Comparison of ENCODE assay signal across 1 cellular context in the genomic region with DNA sequence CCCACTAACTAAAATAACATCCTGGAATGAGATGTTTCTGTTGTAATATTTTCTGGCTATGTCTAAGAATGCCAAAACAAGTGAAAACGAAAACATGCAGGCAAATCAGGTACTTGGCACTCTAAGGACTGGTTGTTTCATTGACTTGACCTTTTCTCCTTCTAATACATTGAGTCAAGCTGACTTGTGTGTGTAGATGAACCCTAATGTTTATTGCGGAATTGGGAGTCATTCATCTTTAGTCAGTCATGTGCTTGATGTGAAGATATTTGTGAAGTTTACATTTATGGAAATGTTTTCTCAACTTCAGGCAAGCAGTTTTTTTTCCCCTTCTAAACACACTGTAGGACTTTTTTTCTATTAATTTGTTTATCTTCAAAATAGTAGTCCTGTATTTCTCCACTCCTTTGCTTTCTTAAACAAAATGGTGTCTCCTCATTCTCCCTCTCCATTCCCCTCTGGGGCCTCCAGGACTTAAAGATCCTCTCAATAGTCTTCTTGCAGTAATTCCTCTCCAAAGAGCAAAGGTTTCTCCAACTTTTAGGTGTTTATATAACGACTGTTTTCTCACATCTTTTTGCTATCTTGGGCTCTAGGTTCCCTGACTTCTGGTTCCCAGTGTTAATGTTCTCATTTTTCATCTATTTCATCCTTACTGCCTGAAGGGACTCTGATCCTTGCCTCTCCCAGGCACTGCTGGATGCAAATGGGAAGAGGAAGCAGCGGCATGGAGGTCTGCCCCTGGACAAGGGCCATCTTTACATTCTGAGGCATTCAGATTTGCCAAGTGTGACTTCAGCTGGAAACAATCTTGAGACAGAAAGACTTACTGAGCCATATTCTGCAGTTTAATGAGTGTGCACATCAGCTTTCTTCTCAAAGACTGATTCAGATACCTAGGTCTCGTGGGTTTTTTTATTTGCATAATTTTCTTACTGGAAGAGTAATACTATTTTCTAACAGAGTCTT.
TF ChIP-seq lines count a peak whose summit lies in the region.

No MANE protein-coding gene starts in this region.

TF ChIP-seq in endothelial cell of umbilical vein, 7 proteins besides CTCF, POLR2A, EP300 and RAD21:
- no peak for TF ChIP-seq POLR2AphosphoS5 (IDR thresholded peaks at IDR 0.05; ENCODE audit: insufficient read depth, low read depth, low read length)
- TF ChIP-seq GATA2 (IDR thresholded peaks at IDR 0.05; ENCODE audit: insufficient read depth, insufficient read length, low read depth, low read length) = no peak
- TF ChIP-seq, protein P1, sequence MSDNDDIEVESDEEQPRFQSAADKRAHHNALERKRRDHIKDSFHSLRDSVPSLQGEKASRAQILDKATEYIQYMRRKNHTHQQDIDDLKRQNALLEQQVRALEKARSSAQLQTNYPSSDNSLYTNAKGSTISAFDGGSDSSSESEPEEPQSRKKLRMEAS (IDR thresholded peaks at IDR 0.05; ENCODE audit: insufficient read depth, insufficient read length) = no peak
- no peak for TF ChIP-seq JUN (IDR thresholded peaks at IDR 0.05; ENCODE audit: borderline replicate concordance, insufficient read depth, insufficient read length, low read depth)
- TF ChIP-seq MYC (IDR thresholded peaks at IDR 0.05; ENCODE audit: low read depth, low read length) = no peak
- TF ChIP-seq EZH2 (IDR thresholded peaks at IDR 0.05; ENCODE audit: borderline replicate concordance, low read depth, low read length, severe bottlenecking) = no peak
- TF ChIP-seq FOS (IDR thresholded peaks at IDR 0.05; ENCODE audit: borderline replicate concordance, insufficient read depth, low read length) = no peak
